Comparison of ENCODE assay signal across 8 cellular contexts in the genomic region with DNA sequence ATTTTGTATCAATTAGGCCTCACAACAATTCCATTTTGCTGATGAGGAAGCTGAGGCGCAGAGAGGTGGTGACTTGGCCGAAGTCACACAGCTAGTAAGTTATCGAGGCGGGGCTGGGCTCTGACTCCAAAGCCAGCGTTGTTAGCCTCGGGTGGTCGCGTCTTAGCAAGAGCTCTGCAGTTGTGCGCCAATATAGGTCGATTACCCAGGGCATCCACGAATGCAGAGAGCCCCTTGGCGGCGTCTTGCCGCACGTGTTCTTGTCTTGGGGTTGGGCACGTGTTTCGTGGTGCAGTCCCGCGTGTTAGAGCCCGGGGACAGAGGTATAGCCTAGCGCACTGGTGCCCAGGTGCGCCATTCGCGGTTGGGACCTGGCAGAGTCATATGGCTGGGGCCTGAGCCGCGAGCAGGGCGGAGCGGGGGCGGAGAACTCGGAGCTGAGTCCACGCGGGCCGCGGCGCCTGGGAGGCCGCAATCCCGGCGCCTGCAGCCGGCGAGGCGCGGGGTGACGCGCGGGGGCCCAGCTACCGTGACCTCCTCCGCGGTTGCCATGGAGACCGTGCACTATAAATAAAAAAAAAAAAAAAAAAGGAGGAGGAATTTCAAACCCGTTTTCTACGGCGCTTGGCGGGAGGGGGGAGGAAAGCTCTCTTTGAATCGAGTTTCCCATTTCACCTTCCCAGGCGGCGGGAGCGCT.
DNase-seq lines count a peak whose midpoint lies in the region; ATAC-seq and TF ChIP-seq lines count a peak whose summit lies in the region.

No MANE protein-coding gene starts in this region.

- intact Hi-C loops in MCF 10A (cut with micrococcal nuclease) = no loop called here
- intact Hi-C loops in spleen (cut with DNase I; ENCODE audit: low total_unique reads) = no loop called here

- TF ChIP-seq CTCF in HL-60 (IDR thresholded peaks at IDR 0.05; ENCODE audit: insufficient read depth, low read length) (no peak), MCF 10A (IDR thresholded peaks at IDR 0.05; ENCODE audit: unreplicated experiment) (no peak), spleen (IDR thresholded peaks at IDR 0.05 in 8 of 11, conservative IDR thresholded peaks at IDR 0.05 in 3 of 11) (no peak)

- DNase-seq in DMS53 treated with DMSO at 0.1 percent for 48 hours (lab: John Stamatoyannopoulos, UW; ENCODE audit: unreplicated experiment) = peak; percentile 63
- DNase-seq in HL-60 (ENCODE audit: low read depth in 1 of 2, low spot score in 1 of 2) = no peak
- peak; percentile 60 for DNase-seq in T-helper 9 cell
- DNase-seq in MCF 10A (ENCODE audit: unreplicated experiment) = no peak
- DNase-seq in iPS-NIHi7 (ENCODE audit: extremely low spot score) = peak; percentile 59
- peak; percentile 87 for DNase-seq in spleen
- DNase-seq in Kasumi-1 (lab: John Stamatoyannopoulos, UW) = no peak

- CTCF ChIA-PET in MCF 10A (lab: Yijun Ruan, JAX) = interaction anchor here (0.6 to 1.8 kb wide), 13 partner anchors 10 to 364 kb away, joined by 3 to 5 read pairs (median 3); no protein-coding TSS in a partner anchor

- H3K9me3 Mint-ChIP-seq in MCF 10A (ENCODE audit: unreplicated experiment) = no peaks in the 10 kb centered on the region

- H3K4me3 ChIP-seq in HL-60 (replicated peaks; ENCODE audit: insufficient read depth, low read length) (peak overlapping the region; percentile 29), spleen (peak overlapping the region; percentile 47 to 82 (median 54))

- no peaks in the 10 kb centered on the region for H3K36me3 Mint-ChIP-seq in MCF 10A (ENCODE audit: insufficient read depth, unreplicated experiment)

- ATAC-seq in GM21576 (IDR thresholded peaks at IDR 0.05; ENCODE audit: unreplicated experiment) = no peak

- BruUV-seq in MCF 10A (replicated peaks; lab: Mats Ljungman, UMichigan) = no TSS peak

- H3K9me3 ChIP-seq in spleen = no peaks in the 10 kb centered on the region

- POLR2A ChIA-PET in MCF 10A (lab: Yijun Ruan, JAX) = interaction anchor here (0.6 to 1.8 kb wide), 4 partner anchors 9 to 102 kb away, joined by 3 to 9 read pairs (median 4); no protein-coding TSS in a partner anchor

- H3K36me3 ChIP-seq in spleen = no peaks in the 10 kb centered on the region

- H3K27ac Mint-ChIP-seq in MCF 10A (ENCODE audit: low read depth, unreplicated experiment) = no peak overlapping the region

- no peak for TF ChIP-seq POLR2A in spleen (IDR thresholded peaks at IDR 0.05)

- H3K27me3 ChIP-seq in HL-60 (ENCODE audit: insufficient read depth, poor library complexity, severe bottlenecking) (peaks cover 5% of the 10 kb centered on the region), spleen (replicated peaks in 1 of 7) (peaks cover 0 to 37% (median 0%) of the 10 kb centered on the region in 7 donors)

- H3K4me1 Mint-ChIP-seq in MCF 10A (ENCODE audit: insufficient read depth, unreplicated experiment) = no peaks in the 10 kb centered on the region

- H3K4me3 Mint-ChIP-seq in MCF 10A (ENCODE audit: unreplicated experiment) = peak overlapping the region; percentile 66

- peaks cover 29 to 69% (median 54%) of the 10 kb centered on the region in 6 donors for H3K4me1 ChIP-seq in spleen

- peaks cover 16% of the 10 kb centered on the region for H3K27me3 Mint-ChIP-seq in MCF 10A (ENCODE audit: insufficient read depth, unreplicated experiment)

- no peak overlapping the region for H3K27ac ChIP-seq in HL-60 (replicated peaks)
- peak overlapping the region; percentile 38 to 86 (median 78) for H3K27ac ChIP-seq in spleen

- WGBS in spleen, 5 donors = 2 to 5% (median 4%) methylated on average over 39 to 57 of the region's 57 CpGs

Comparison
In these comparisons a context has a peak if more than half of its experiments do, and no peak if none do; other contexts are left out.
1. DNase-seq: peak in DMS53 treated with DMSO at 0.1 percent for 48 hours (single experiment), T-helper 9 cell (single experiment), iPS-NIHi7 (single experiment) and spleen (single experiment); none in HL-60 (0 of 2), MCF 10A (single experiment) and Kasumi-1 (0 of 2).